ENCODE assay signal across 1 cellular context in genomic region chr1:206945779-206946178, GRCh38.
A peak's percentile ranks its signal among the peaks of the same experiment; 100 is the strongest.
TF ChIP-seq lines count a peak whose summit lies in the region.

No MANE protein-coding gene starts in this region.

TF ChIP-seq in K562, 482 proteins besides CTCF, POLR2A, EP300 and RAD21:
- TF ChIP-seq CBFA2T2 (conservative IDR thresholded peaks at IDR 0.05) (no peak), BDP1 (IDR thresholded peaks at IDR 0.05; ENCODE audit: insufficient read depth, insufficient read length) (no peak), CTCFL (IDR thresholded peaks at IDR 0.05; ENCODE audit: borderline replicate concordance, insufficient read depth, low read depth, low read length, poor library complexity, severe bottlenecking) (no peak), ZFP36 (IDR thresholded peaks at IDR 0.05; ENCODE audit: low read depth, low read length, partially characterized antibody) (peak; percentile 59), ZNF311 (CRISPR knock-in tag; IDR thresholded peaks at IDR 0.05) (no peak), ATF4 (CRISPR knock-in tag; IDR thresholded peaks at IDR 0.05) (no peak), RBM25 (IDR thresholded peaks at IDR 0.05; ENCODE audit: low read depth, low read length, severe bottlenecking) (peak; percentile 85), HDAC2 (IDR thresholded peaks at IDR 0.05) (peak; percentile 36; the same call in 1 of the 2 replicates), FOXA1 (IDR thresholded peaks at IDR 0.05; ENCODE audit: borderline replicate concordance) (no peak), AFF1 (IDR thresholded peaks at IDR 0.05; ENCODE audit: low read depth in 1 of 2, partially characterized antibody in 2 of 2) (no peak), HMBOX1 (IDR thresholded peaks at IDR 0.05) (no peak), ZC3H11A (IDR thresholded peaks at IDR 0.05; ENCODE audit: low read depth, low read length) (no peak), GTF2B (IDR thresholded peaks at IDR 0.05; ENCODE audit: extremely low read depth, insufficient read length) (no peak), CREB3L1 (IDR thresholded peaks at IDR 0.05; ENCODE audit: borderline replicate concordance, low read depth) (no peak), BCOR (IDR thresholded peaks at IDR 0.05) (peak; percentile 46; the same call in 1 of the 2 replicates)
TF ChIP-seq in K562: peak in this region for 4.
